ENCODE assay signal across 20 cellular contexts in genomic region chr7:151091988-151092387, GRCh38.
"Had no signal": no experiment of that assay in that cellular context is flagged by ENCODE, and none has a peak within 500 bp of the region (broad histone marks: within the 10 kb centered on the region; RNA-seq: fewer than 3 reads in every experiment).

No MANE protein-coding gene starts in this region.

- H3K36me3 Mint-ChIP-seq: activated naive CD8-positive, alpha-beta T cell treated with anti-CD3 and anti-CD28 coated beads, Interleukin-2, amount 10 ng/mL, durations not matched to agents 7 days and 5 days had no signal

- H3K4me3 Mint-ChIP-seq: activated CD8-positive, alpha-beta T cell treated with anti-CD3 and anti-CD28 coated beads, Interleukin-2, amount 10 ng/mL, durations not matched to agents 7 days and 5 days; activated naive CD8-positive, alpha-beta T cell treated with anti-CD3 and anti-CD28 coated beads, Interleukin-2, amount 10 ng/mL, durations not matched to agents 7 days and 5 days; central memory CD8-positive, alpha-beta T cell; T-helper 1 cell treated with Interleukin-12 subunit alpha and Interleukin-12 subunit beta and Interleukin-4 antibody, amounts not matched to agents 30 μg/mL and 1 μg/mL, for 36 hours had no signal

- H3K27ac Mint-ChIP-seq: activated CD8-positive, alpha-beta T cell treated with anti-CD3 and anti-CD28 coated beads, Interleukin-2, amount 10 ng/mL, durations not matched to agents 7 days and 5 days; activated naive CD8-positive, alpha-beta T cell treated with anti-CD3 and anti-CD28 coated beads, Interleukin-2, amount 10 ng/mL, durations not matched to agents 7 days and 5 days; T-helper 1 cell treated with Interleukin-12 subunit alpha and Interleukin-12 subunit beta and Interleukin-4 antibody, amounts not matched to agents 30 μg/mL and 1 μg/mL, for 36 hours had no signal

- H3K9me3 ChIP-seq: body of pancreas had no signal

- DNase-seq: activated CD4-positive, alpha-beta T cell treated with anti-CD3 and anti-CD28 coated beads for 4 hours; activated CD4-positive, alpha-beta T cell treated with anti-CD3 and anti-CD28 coated beads, Interleukin-2, amount 50 U/mL, for 4 hours; activated CD8-positive, alpha-beta memory T cell treated with anti-CD3 and anti-CD28 coated beads, Interleukin-2, amount 50 U/mL, for 48 hours; activated naive CD4-positive, alpha-beta T cell treated with anti-CD3 and anti-CD28 coated beads, Interleukin-2, amount 50 U/mL, for 16 hours; activated naive CD8-positive, alpha-beta T cell treated with anti-CD3 and anti-CD28 coated beads, Interleukin-2, amount 10 ng/mL, durations not matched to agents 7 days and 5 days; activated T-cell treated with anti-CD3 and anti-CD28 coated beads, Interleukin-2, amount 50 U/mL, for 1 hour; aorta; NCI-H1105 treated with DMSO at 0.1 percent for 48 hours; NCI-H1436 treated with DMSO at 0.1 percent for 48 hours; NCI-H187 treated with DMSO at 0.1 percent for 48 hours; NCI-H2081 treated with DMSO at 0.1 percent for 48 hours; NCI-H2171; NCI-H226; NCI-H774; SHP77 treated with DMSO at 0.1 percent for 48 hours had no signal

- H3K9me3 Mint-ChIP-seq: activated naive CD8-positive, alpha-beta T cell treated with anti-CD3 and anti-CD28 coated beads, Interleukin-2, amount 10 ng/mL, durations not matched to agents 7 days and 5 days; central memory CD8-positive, alpha-beta T cell; T-helper 1 cell treated with Interleukin-12 subunit alpha and Interleukin-12 subunit beta and Interleukin-4 antibody, amounts not matched to agents 30 μg/mL and 1 μg/mL, for 36 hours had no signal

- ATAC-seq: activated CD4-positive, CD25-positive, alpha-beta regulatory T cell treated with anti-CD3 and anti-CD28 coated beads, Interleukin-2, amount 50 U/mL, for 24 hours; activated CD8-positive, alpha-beta T cell treated with anti-CD3 and anti-CD28 coated beads, Interleukin-2, amount 10 ng/mL, durations not matched to agents 7 days and 5 days; body of pancreas had no signal

- H3K27me3 ChIP-seq: body of pancreas had no signal

- H3K4me3 ChIP-seq: body of pancreas had no signal

- H3K27ac ChIP-seq: body of pancreas had no signal

- H3K27me3 Mint-ChIP-seq: central memory CD8-positive, alpha-beta T cell had no signal
